20 cellular contexts compared by ENCODE assay signal in genomic region chr11:117210620-117211019, GRCh38.
"Had no signal": no experiment of that assay in that cellular context is flagged by ENCODE, and none has a peak within 500 bp of the region (broad histone marks: within the 10 kb centered on the region; RNA-seq: fewer than 3 reads in every experiment).

No MANE protein-coding gene starts in this region.

- H3K9me3 ChIP-seq: testis, vagina had no signal

- DNase-seq: activated naive CD4-positive, alpha-beta T cell; activated T-cell treated with anti-CD3 and anti-CD28 coated beads, Interleukin-2, amount 50 U/mL, for 1 hour; foreskin melanocyte; glutamatergic neuron; immature natural killer cell; mammary epithelial cell; stimulated activated CD4-positive, alpha-beta T cell treated with anti-CD3 and anti-CD28 coated beads, Interleukin-15, amount 100 ng/mL, for 24 hours; stimulated activated naive CD4-positive, alpha-beta T cell; testis had no signal

- H3K27me3 Mint-ChIP-seq: brain, type B pancreatic cell had no signal

- H3K4me1 Mint-ChIP-seq: brain had no signal

- H3K27me3 ChIP-seq: hepatocyte, neural progenitor cell, testis, vagina had no signal

- H3K9me3 Mint-ChIP-seq: activated T-helper 2 cell treated with anti-CD3 and anti-CD28 coated beads, Interferon-gamma antibody, Interleukin-2, Interleukin-4, amounts not matched to agents 10 μg/mL and 5 μg/mL and 100 μg/mL, durations not matched to agents 14 hours and 24 hours and 36 hours; brain; immature natural killer cell; neural progenitor cell; T-helper 2 cell treated with Interferon-gamma antibody and Interleukin-4, amounts not matched to agents 5 μg/mL and 100 μg/mL, for 36 hours; type B pancreatic cell had no signal

- H3K27ac ChIP-seq: epithelial cell of prostate, hepatocyte, neural progenitor cell, testis, vagina had no signal

- H3K27ac Mint-ChIP-seq: brain; neural progenitor cell; T-helper 2 cell treated with Interferon-gamma antibody and Interleukin-4, amounts not matched to agents 5 μg/mL and 100 μg/mL, for 36 hours had no signal

- ATAC-seq: left lobe of liver, sciatic nerve had no signal

- H3K4me1 ChIP-seq: vagina had no signal

- H3K4me3 Mint-ChIP-seq: brain; immature natural killer cell; neural progenitor cell; T-helper 2 cell treated with Interferon-gamma antibody and Interleukin-4, amounts not matched to agents 5 μg/mL and 100 μg/mL, for 36 hours; type B pancreatic cell had no signal

- H3K36me3 ChIP-seq: neural progenitor cell had no signal

- H3K4me3 ChIP-seq: hepatocyte, neural progenitor cell, smooth muscle cell, testis, vagina had no signal
